In the genomic region with DNA sequence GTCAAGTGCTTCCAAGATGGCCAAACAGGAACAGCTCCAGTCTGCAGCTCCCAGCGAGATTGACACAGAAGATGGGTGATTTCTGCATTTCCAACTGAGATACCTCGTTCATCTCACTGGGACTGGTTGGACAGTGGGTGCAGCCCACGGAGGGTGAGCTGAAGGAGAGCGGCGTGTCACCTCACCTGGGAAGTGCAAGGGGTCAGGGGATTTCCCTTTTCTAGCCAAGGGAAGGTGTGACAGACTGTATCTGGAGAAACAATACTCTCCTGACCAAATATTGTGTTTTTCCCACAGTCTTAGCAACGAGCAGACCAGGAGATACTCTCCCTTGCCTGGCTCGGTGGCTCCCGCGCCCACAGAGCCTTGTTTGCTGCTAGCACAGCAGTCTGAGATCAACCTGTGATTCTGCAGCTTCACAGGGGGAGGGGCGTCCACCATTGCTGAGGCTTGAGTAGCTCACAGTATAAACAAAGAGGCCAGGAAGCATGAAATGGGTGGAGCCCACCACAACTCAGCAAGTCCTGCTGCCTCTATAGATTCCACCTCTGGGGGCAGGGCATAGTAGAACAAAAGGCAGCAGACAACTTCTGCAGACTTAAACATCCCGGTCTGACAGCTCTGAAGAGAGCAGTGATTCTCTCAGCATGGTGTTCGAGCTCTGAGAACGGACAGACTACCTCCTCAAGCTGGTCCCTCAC, we compare ENCODE assay signal across 9 cellular contexts.
A peak's percentile ranks its signal among the peaks of the same experiment; 100 is the strongest.
DNase-seq lines count a peak whose midpoint lies in the region; ATAC-seq lines count a peak whose summit lies in the region.
"Had no signal": no experiment of that assay in that cellular context is flagged by ENCODE, and none has a peak within 500 bp of the region (broad histone marks: within the 10 kb centered on the region; RNA-seq: fewer than 3 reads in every experiment).

No MANE protein-coding gene starts in this region.

- WGBS in ectodermal cell, 2 experiments, result 53 to 55% methylated on average over 13 of the region's 13 CpGs

- H3K4me3 Mint-ChIP-seq in activated CD4-positive, alpha-beta T cell treated with anti-CD3 and anti-CD28 coated beads for 36 hours, result peak overlapping the region; percentile 16

- CTCF ChIA-PET in activated CD4-positive, alpha-beta T cell treated with anti-CD3 and anti-CD28 coated beads for 36 hours (lab: Charles Lee), result interaction anchor here (0.6 to 0.8 kb wide), 4 partner anchors 9 to 354 kb away, joined by 3 to 4 read pairs (median 4); no protein-coding TSS in a partner anchor

- peaks cover 27% of the 10 kb centered on the region for H3K4me1 Mint-ChIP-seq in activated CD4-positive, alpha-beta T cell treated with anti-CD3 and anti-CD28 coated beads for 36 hours

- no peaks in the 10 kb centered on the region for H3K27me3 Mint-ChIP-seq in activated CD4-positive, alpha-beta T cell treated with anti-CD3 and anti-CD28 coated beads for 36 hours

- peak overlapping the region; percentile 26 for H3K27ac ChIP-seq in ectodermal cell (ENCODE audit: insufficient read depth, low read depth, low read length, poor library complexity, severe bottlenecking)
- H3K27ac ChIP-seq: body of pancreas had no signal

- H3K9me3 ChIP-seq in ectodermal cell (ENCODE audit: control insufficient read depth, low read length), result no peaks in the 10 kb centered on the region
- H3K9me3 ChIP-seq: body of pancreas had no signal

- peak; percentile 57 for ATAC-seq in activated CD4-positive, alpha-beta T cell treated with anti-CD3 and anti-CD28 coated beads for 36 hours
- ATAC-seq in HG03159 (IDR thresholded peaks at IDR 0.05; ENCODE audit: unreplicated experiment) (no peak), HG03342 (IDR thresholded peaks at IDR 0.05; ENCODE audit: unreplicated experiment) (no peak)
- ATAC-seq: body of pancreas had no signal

- H3K4me3 ChIP-seq in ectodermal cell (ENCODE audit: insufficient read depth, low read depth, low read length), result no peak overlapping the region
- H3K4me3 ChIP-seq: body of pancreas had no signal

- peaks cover 18% of the 10 kb centered on the region for H3K9me3 Mint-ChIP-seq in activated CD4-positive, alpha-beta T cell treated with anti-CD3 and anti-CD28 coated beads for 36 hours (ENCODE audit: low read depth)

- H3K36me3 ChIP-seq in ectodermal cell (ENCODE audit: control insufficient read depth, insufficient read depth, low read length), result no peaks in the 10 kb centered on the region

- no peak overlapping the region for H3K27ac Mint-ChIP-seq in activated CD4-positive, alpha-beta T cell treated with anti-CD3 and anti-CD28 coated beads for 36 hours

- DNase-seq in HT1080 (ENCODE audit: low read depth), result peak; percentile 50
- peak; percentile 58 for DNase-seq in activated CD4-positive, alpha-beta T cell treated with anti-CD3 and anti-CD28 coated beads for 36 hours
- DNase-seq in stimulated activated CD4-positive, alpha-beta T cell treated with anti-CD3 and anti-CD28 coated beads, TNF-alpha, amount 100 ng/mL, for 1 hour (ENCODE audit: low read depth in 3 of 3, low spot score in 1 of 3), result peak; percentile 5 to 30 (median 29)
- DNase-seq in T1000 (lab: John Stamatoyannopoulos, UW), result no peak
- no peak for DNase-seq in DMS79 (lab: John Stamatoyannopoulos, UW)

- intact Hi-C loops in activated CD4-positive, alpha-beta T cell treated with anti-CD3 and anti-CD28 coated beads for 36 hours (cut with DNase I, micrococcal nuclease), result no loop called here

- H3K4me1 ChIP-seq in ectodermal cell (ENCODE audit: control insufficient read depth, insufficient read depth, low read length), result no peaks in the 10 kb centered on the region
- H3K4me1 ChIP-seq: body of pancreas had no signal

- H3K27me3 ChIP-seq in ectodermal cell (ENCODE audit: control insufficient read depth, insufficient read depth, low read length, poor library complexity, severe bottlenecking), result no peaks in the 10 kb centered on the region
- H3K27me3 ChIP-seq: body of pancreas had no signal

- POLR2A ChIA-PET in activated CD4-positive, alpha-beta T cell treated with anti-CD3 and anti-CD28 coated beads for 36 hours (lab: Charles Lee), result no interaction called here

- no peaks in the 10 kb centered on the region for H3K36me3 Mint-ChIP-seq in activated CD4-positive, alpha-beta T cell treated with anti-CD3 and anti-CD28 coated beads for 36 hours (ENCODE audit: low read depth)

Comparison
In these comparisons a context has a peak if more than half of its experiments do, and no peak if none do; other contexts are left out.
1. DNase-seq: peak in HT1080 (single experiment), activated CD4-positive, alpha-beta T cell treated with anti-CD3 and anti-CD28 coated beads for 36 hours (single experiment) and stimulated activated CD4-positive, alpha-beta T cell treated with anti-CD3 and anti-CD28 coated beads, TNF-alpha, amount 100 ng/mL, for 1 hour (3 of 3); none in T1000 (single experiment) and DMS79 (single experiment).